Comparison of ENCODE assay signal across 1 cellular context in genomic region chr3:190003730-190004129, GRCh38.
TF ChIP-seq lines count a peak whose summit lies in the region.

No MANE protein-coding gene starts in this region.

TF ChIP-seq in HCT116, 20 proteins besides CTCF, POLR2A, EP300 and RAD21 (continued from another document):
- TF ChIP-seq, protein P1, sequence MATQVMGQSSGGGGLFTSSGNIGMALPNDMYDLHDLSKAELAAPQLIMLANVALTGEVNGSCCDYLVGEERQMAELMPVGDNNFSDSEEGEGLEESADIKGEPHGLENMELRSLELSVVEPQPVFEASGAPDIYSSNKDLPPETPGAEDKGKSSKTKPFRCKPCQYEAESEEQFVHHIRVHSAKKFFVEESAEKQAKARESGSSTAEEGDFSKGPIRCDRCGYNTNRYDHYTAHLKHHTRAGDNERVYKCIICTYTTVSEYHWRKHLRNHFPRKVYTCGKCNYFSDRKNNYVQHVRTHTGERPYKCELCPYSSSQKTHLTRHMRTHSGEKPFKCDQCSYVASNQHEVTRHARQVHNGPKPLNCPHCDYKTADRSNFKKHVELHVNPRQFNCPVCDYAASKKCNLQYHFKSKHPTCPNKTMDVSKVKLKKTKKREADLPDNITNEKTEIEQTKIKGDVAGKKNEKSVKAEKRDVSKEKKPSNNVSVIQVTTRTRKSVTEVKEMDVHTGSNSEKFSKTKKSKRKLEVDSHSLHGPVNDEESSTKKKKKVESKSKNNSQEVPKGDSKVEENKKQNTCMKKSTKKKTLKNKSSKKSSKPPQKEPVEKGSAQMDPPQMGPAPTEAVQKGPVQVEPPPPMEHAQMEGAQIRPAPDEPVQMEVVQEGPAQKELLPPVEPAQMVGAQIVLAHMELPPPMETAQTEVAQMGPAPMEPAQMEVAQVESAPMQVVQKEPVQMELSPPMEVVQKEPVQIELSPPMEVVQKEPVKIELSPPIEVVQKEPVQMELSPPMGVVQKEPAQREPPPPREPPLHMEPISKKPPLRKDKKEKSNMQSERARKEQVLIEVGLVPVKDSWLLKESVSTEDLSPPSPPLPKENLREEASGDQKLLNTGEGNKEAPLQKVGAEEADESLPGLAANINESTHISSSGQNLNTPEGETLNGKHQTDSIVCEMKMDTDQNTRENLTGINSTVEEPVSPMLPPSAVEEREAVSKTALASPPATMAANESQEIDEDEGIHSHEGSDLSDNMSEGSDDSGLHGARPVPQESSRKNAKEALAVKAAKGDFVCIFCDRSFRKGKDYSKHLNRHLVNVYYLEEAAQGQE (IDR thresholded peaks at IDR 0.05; ENCODE audit: low read depth), result no peak
- no peak for TF ChIP-seq ZNF274 (IDR thresholded peaks at IDR 0.05; ENCODE audit: low read depth, low read length)
- TF ChIP-seq EGR1 (IDR thresholded peaks at IDR 0.05; ENCODE audit: low read depth), result no peak
